In the genomic region with DNA sequence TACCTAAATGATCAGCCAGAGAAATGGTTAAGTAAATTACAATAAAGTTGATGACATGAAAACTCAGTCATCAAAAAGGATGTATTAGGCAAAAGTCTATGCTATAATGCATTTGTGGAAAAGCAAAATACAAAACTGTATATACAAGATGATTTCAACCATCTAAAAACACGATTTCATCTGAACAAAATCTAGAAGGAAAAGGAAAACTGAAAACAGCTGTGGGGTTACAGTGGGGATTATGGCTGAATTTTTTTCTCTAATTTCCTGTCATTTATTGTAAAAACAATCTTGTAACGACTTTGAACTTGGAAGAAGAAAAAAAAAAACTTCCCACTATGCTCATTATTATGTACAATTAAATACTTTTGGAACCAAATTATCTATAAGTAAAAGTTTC, we compare ENCODE assay signal across 19 cellular contexts. TPM values are rescaled to one million over a fixed set of nuclear protein-coding genes. Genes with fewer than 3 reads are reported as not detected.
DNase-seq lines count a peak whose midpoint lies in the region; ATAC-seq and TF ChIP-seq lines count a peak whose summit lies in the region.
"Had no signal": no experiment of that assay in that cellular context is flagged by ENCODE, and none has a peak within 500 bp of the region (broad histone marks: within the 10 kb centered on the region; RNA-seq: fewer than 3 reads in every experiment).

No MANE protein-coding gene starts in this region.

- DNase-seq in left ventricle myocardium inferior (no peak), left ventricle myocardium superior (no peak), fibroblast of lung (ENCODE audit: low read depth in 2 of 2) (no peak), osteocyte (ENCODE audit: extremely low spot score, unreplicated experiment) (no peak), cortex of kidney (lab: John Stamatoyannopoulos, UW) (no peak), NCI-H2081 treated with DMSO at 0.1 percent for 48 hours (lab: John Stamatoyannopoulos, UW) (no peak)
- no peak for DNase-seq in stimulated activated CD4-positive, alpha-beta T cell treated with anti-CD3 and anti-CD28 coated beads, Interleukin-4, amount 100 ng/mL, for 24 hours
- DNase-seq: activated CD4-positive, alpha-beta T cell treated with anti-CD3 and anti-CD28 coated beads, Interleukin-2, amount 50 U/mL, for 4 hours; activated naive CD8-positive, alpha-beta T cell treated with anti-CD3 and anti-CD28 coated beads, Interleukin-2, amount 50 U/mL, for 24 hours; activated T-cell treated with anti-CD3 and anti-CD28 coated beads, Interleukin-2, amount 50 U/mL, for 72 hours; islet precursor cell; KG1; midbrain; NCI-H1092; NCI-H748 treated with DMSO at 0.1 percent for 48 hours; nucleus accumbens had no signal

- intact Hi-C loops in left ventricle myocardium inferior (cut with micrococcal nuclease): no loop called here
- intact Hi-C loops in left ventricle myocardium superior (cut with micrococcal nuclease): no loop called here

- no peak overlapping the region for H2AFZ ChIP-seq in fibroblast of lung (ENCODE audit: low read length)

- H3K79me2 ChIP-seq in fibroblast of lung (ENCODE audit: control insufficient read depth, insufficient read depth, low read length): no peaks in the 10 kb centered on the region

- H3K27me3 ChIP-seq in left ventricle myocardium inferior (ENCODE audit: low read depth) (no peaks in the 10 kb centered on the region), fibroblast of lung (ENCODE audit: control insufficient read depth, insufficient read depth, low read length) (no peaks in the 10 kb centered on the region)
- H3K27me3 ChIP-seq: tibial artery had no signal

- no peaks in the 10 kb centered on the region for H4K20me1 ChIP-seq in fibroblast of lung (ENCODE audit: control insufficient read depth, extremely low read depth, insufficient read depth, low read length)

- H3K9me3 ChIP-seq in left ventricle myocardium inferior (replicated peaks) (no peaks in the 10 kb centered on the region), fibroblast of lung (ENCODE audit: control insufficient read depth, insufficient read depth, low read depth, low read length) (no peaks in the 10 kb centered on the region)
- H3K9me3 ChIP-seq: tibial artery had no signal

- no peak overlapping the region for H3K9ac ChIP-seq in fibroblast of lung (ENCODE audit: insufficient read depth, low read length)

- H3K4me3 ChIP-seq in left ventricle myocardium inferior (peak overlapping the region; percentile 28), fibroblast of lung (replicated peaks in 1 of 4; ENCODE audit: control extremely low read depth in 1 of 4, insufficient read depth in 1 of 4, low read depth in 3 of 4, low read length in 4 of 4) (peak overlapping the region in 1 of 4 experiments; percentile 5)

- H3K9me3 Mint-ChIP-seq in osteocyte (ENCODE audit: unreplicated experiment): no peaks in the 10 kb centered on the region
- H3K9me3 Mint-ChIP-seq: activated naive CD8-positive, alpha-beta T cell treated with anti-CD3 and anti-CD28 coated beads, Interleukin-2, amount 50 U/mL, for 24 hours; activated T-cell treated with anti-CD3 and anti-CD28 coated beads, Interleukin-2, amount 50 U/mL, for 72 hours had no signal

- H3K4me1 ChIP-seq in left ventricle myocardium inferior (peaks cover 22% of the 10 kb centered on the region), fibroblast of lung (ENCODE audit: control insufficient read depth, extremely low read depth, insufficient read depth, low read length) (peaks cover 14% of the 10 kb centered on the region)

- H3K4me2 ChIP-seq in fibroblast of lung (ENCODE audit: extremely low read depth, insufficient read depth, low read length): peak overlapping the region; percentile 59

- no peaks in the 10 kb centered on the region for H3K27me3 Mint-ChIP-seq in osteocyte (ENCODE audit: unreplicated experiment)
- H3K27me3 Mint-ChIP-seq: activated naive CD8-positive, alpha-beta T cell treated with anti-CD3 and anti-CD28 coated beads, Interleukin-2, amount 50 U/mL, for 24 hours had no signal

- ATAC-seq in left ventricle myocardium superior (no peak), HG02884 (IDR thresholded peaks at IDR 0.05; ENCODE audit: unreplicated experiment) (no peak)
- ATAC-seq: activated naive CD8-positive, alpha-beta T cell treated with anti-CD3 and anti-CD28 coated beads, Interleukin-2, amount 50 U/mL, for 24 hours; activated T-cell treated with anti-CD3 and anti-CD28 coated beads, Interleukin-2, amount 50 U/mL, for 72 hours; Panc1 had no signal

- peak overlapping the region; percentile 43 for H3K4me3 Mint-ChIP-seq in osteocyte (ENCODE audit: unreplicated experiment)
- H3K4me3 Mint-ChIP-seq: activated naive CD8-positive, alpha-beta T cell treated with anti-CD3 and anti-CD28 coated beads, Interleukin-2, amount 50 U/mL, for 24 hours; activated T-cell treated with anti-CD3 and anti-CD28 coated beads, Interleukin-2, amount 50 U/mL, for 72 hours had no signal

- H3K36me3 ChIP-seq in left ventricle myocardium inferior (no peaks in the 10 kb centered on the region), fibroblast of lung (ENCODE audit: control insufficient read depth, insufficient read depth, low read length) (no peaks in the 10 kb centered on the region)
- H3K36me3 ChIP-seq: tibial artery had no signal

- peak overlapping the region; percentile 57 for H3K27ac ChIP-seq in left ventricle myocardium inferior (replicated peaks)
- peak overlapping the region; percentile 80 for H3K27ac ChIP-seq in fibroblast of lung (ENCODE audit: insufficient read depth, low read length)

- peaks cover 57% of the 10 kb centered on the region for H3K4me1 Mint-ChIP-seq in osteocyte (ENCODE audit: unreplicated experiment)

- TF ChIP-seq CTCF in left ventricle myocardium inferior (IDR thresholded peaks at IDR 0.05; ENCODE audit: borderline replicate concordance): no peak
- no peak for TF ChIP-seq CTCF in fibroblast of lung (conservative IDR thresholded peaks at IDR 0.05 in 1 of 2, IDR thresholded peaks at IDR 0.05 in 1 of 2; ENCODE audit: low read depth in 1 of 2, low read length in 2 of 2)
- no peak for TF ChIP-seq CTCF in osteocyte (IDR thresholded peaks at IDR 0.05)

- H3K27ac Mint-ChIP-seq in osteocyte (ENCODE audit: unreplicated experiment): peak overlapping the region; percentile 95
- H3K27ac Mint-ChIP-seq: activated naive CD8-positive, alpha-beta T cell treated with anti-CD3 and anti-CD28 coated beads, Interleukin-2, amount 50 U/mL, for 24 hours; activated T-cell treated with anti-CD3 and anti-CD28 coated beads, Interleukin-2, amount 50 U/mL, for 72 hours had no signal

- no peaks in the 10 kb centered on the region for H3K36me3 Mint-ChIP-seq in osteocyte (ENCODE audit: unreplicated experiment)

RNA-seq across cellular contexts. Expression of a gene that starts 30.3 kb away (rescaled TPM):
- total RNA-seq in left ventricle myocardium inferior (2.5 TPM), left ventricle myocardium superior (1.3 TPM), fibroblast of lung (13.4 and 14.5 TPM in 2 replicates), osteocyte (9.9 and 11.2 TPM in 2 replicates)
- 17.4 and 18.4 TPM in 2 replicates for polyA plus RNA-seq in fibroblast of lung
- 12.4 and 14.2 TPM in 2 replicates for polyA plus RNA-seq in fibroblast of lung (2012)
- polyA minus RNA-seq in fibroblast of lung (ENCODE audit: low replicate concordance): 8.6 and 9.9 TPM in 2 replicates

RNA-seq across cellular contexts. Expression of a gene that starts 30.5 kb away (rescaled TPM):
- total RNA-seq in left ventricle myocardium inferior (9.8 TPM), left ventricle myocardium superior (11.1 TPM), fibroblast of lung (19.3 and 26.6 TPM in 2 replicates), osteocyte (11.6 and 13.4 TPM in 2 replicates)
- polyA plus RNA-seq in fibroblast of lung: 17.7 and 22.3 TPM in 2 replicates
- 24.2 and 26.9 TPM in 2 replicates for polyA plus RNA-seq in fibroblast of lung (2012)
- polyA minus RNA-seq in fibroblast of lung (ENCODE audit: low replicate concordance): 2.7 and 6.7 TPM in 2 replicates

RNA-seq across cellular contexts. Expression of a gene that starts 31.7 kb away (rescaled TPM):
- 16.4 TPM for total RNA-seq in left ventricle myocardium inferior
- 17.0 TPM for total RNA-seq in left ventricle myocardium superior
- 22.9 and 31.4 TPM in 2 replicates for total RNA-seq in fibroblast of lung
- 8.2 and 8.6 TPM in 2 replicates for polyA plus RNA-seq in fibroblast of lung
- polyA plus RNA-seq in fibroblast of lung (2012): 10.6 and 15.9 TPM in 2 replicates
- 66.5 and 103 TPM in 2 replicates for polyA minus RNA-seq in fibroblast of lung (ENCODE audit: low replicate concordance)
- total RNA-seq in osteocyte: 68.7 and 70.3 TPM in 2 replicates
